14 cellular contexts compared by ENCODE assay signal in the genomic region with DNA sequence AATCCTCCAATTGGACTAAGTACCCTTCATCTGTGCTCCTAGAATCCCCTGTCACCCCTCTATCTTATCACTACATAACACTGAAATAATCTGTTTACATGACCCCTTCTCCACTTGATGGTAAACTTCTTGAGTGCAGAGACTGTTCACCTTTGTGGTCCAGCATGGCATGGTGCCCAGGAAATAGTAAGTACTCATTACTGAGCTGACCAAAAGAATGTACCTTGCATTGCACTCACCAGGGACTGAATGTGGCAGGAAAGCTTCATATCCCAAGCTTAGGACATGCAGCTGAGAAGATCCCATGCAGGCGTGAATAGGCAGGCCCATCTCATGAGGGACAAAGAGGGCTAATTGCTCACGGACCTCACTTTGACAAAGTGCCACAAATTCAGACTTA. TPM values are rescaled to one million over a fixed set of nuclear protein-coding genes. Genes with fewer than 3 reads are reported as not detected.
DNase-seq lines count a peak whose midpoint lies in the region; ATAC-seq and TF ChIP-seq lines count a peak whose summit lies in the region.
"Had no signal": no experiment of that assay in that cellular context is flagged by ENCODE, and none has a peak within 500 bp of the region (broad histone marks: within the 10 kb centered on the region; RNA-seq: fewer than 3 reads in every experiment).

No MANE protein-coding gene starts in this region.

- TF ChIP-seq CTCF in Panc1 (IDR thresholded peaks at IDR 0.05) (no peak), fibroblast of lung (conservative IDR thresholded peaks at IDR 0.05 in 1 of 2, IDR thresholded peaks at IDR 0.05 in 1 of 2; ENCODE audit: low read depth in 1 of 2, low read length in 2 of 2) (no peak), upper lobe of left lung (IDR thresholded peaks at IDR 0.05) (no peak), glutamatergic neuron (IDR thresholded peaks at IDR 0.05; ENCODE audit: partially characterized antibody, unreplicated experiment) (no peak)

- H3K27me3 Mint-ChIP-seq in activated CD8-positive, alpha-beta T cell treated with anti-CD3 and anti-CD28 coated beads, Interleukin-2, amount 10 ng/mL, durations not matched to agents 7 days and 5 days (ENCODE audit: low read depth): no peaks in the 10 kb centered on the region
- no peaks in the 10 kb centered on the region for H3K27me3 Mint-ChIP-seq in glutamatergic neuron (ENCODE audit: unreplicated experiment)

- no TSS peak for BruUV-seq in Panc1 (replicated peaks; lab: Mats Ljungman, UMichigan)

- CTCF ChIA-PET in Panc1 (lab: Charles Lee): interaction anchor here (0.6 to 0.7 kb wide), 2 partner anchors 8 to 829 kb away, joined by 3 to 4 read pairs; no protein-coding TSS in a partner anchor
- CTCF ChIA-PET in activated CD8-positive, alpha-beta T cell treated with anti-CD3 and anti-CD28 coated beads, Interleukin-2, amount 10 ng/mL, durations not matched to agents 7 days and 5 days (lab: Charles Lee): no interaction called here

- DNase-seq in DMS153 (lab: John Stamatoyannopoulos, UW) (peak; percentile 12), DMS153 treated with DMSO at 0.1 percent for 48 hours (lab: John Stamatoyannopoulos, UW; ENCODE audit: unreplicated experiment) (no peak), Panc1 (ENCODE audit: low read depth, low spot score) (peak; percentile 54), fibroblast of lung (ENCODE audit: low read depth in 2 of 2) (peak; percentile 37 to 97), upper lobe of left lung (peak in 1 of 2 donors; percentile 64), glutamatergic neuron (no peak), left cardiac atrium (no peak)
- no peak for DNase-seq in activated CD8-positive, alpha-beta T cell treated with anti-CD3 and anti-CD28 coated beads, Interleukin-2, amount 10 ng/mL, durations not matched to agents 7 days and 5 days
- DNase-seq: activated naive CD4-positive, alpha-beta T cell treated with anti-CD3 and anti-CD28 coated beads, Interleukin-2, amount 50 U/mL, for 16 hours; DND-41 had no signal

- H3K9me3 Mint-ChIP-seq in activated CD8-positive, alpha-beta T cell treated with anti-CD3 and anti-CD28 coated beads, Interleukin-2, amount 10 ng/mL, durations not matched to agents 7 days and 5 days (ENCODE audit: insufficient read depth): no peaks in the 10 kb centered on the region
- H3K9me3 Mint-ChIP-seq in glutamatergic neuron (ENCODE audit: unreplicated experiment): no peaks in the 10 kb centered on the region

- intact Hi-C loops in Panc1 (cut with micrococcal nuclease; ENCODE audit: unreplicated experiment): loop anchor here (2.0 kb wide), 1 partner anchor 53 kb away; a partner anchor contains a TSS
- intact Hi-C loops in left cardiac atrium (cut with DNase I): no loop called here

- H3K27me3 ChIP-seq in Panc1 (ENCODE audit: control insufficient read depth, insufficient read depth, low read length) (no peaks in the 10 kb centered on the region), fibroblast of lung (ENCODE audit: control insufficient read depth, insufficient read depth, low read length) (no peaks in the 10 kb centered on the region), upper lobe of left lung (no peaks in the 10 kb centered on the region)

- no peak overlapping the region for H3K9ac ChIP-seq in fibroblast of lung (ENCODE audit: insufficient read depth, low read length)

- no peaks in the 10 kb centered on the region for H3K36me3 ChIP-seq in Panc1 (ENCODE audit: control insufficient read depth, insufficient read depth, low read length)
- H3K36me3 ChIP-seq in fibroblast of lung (ENCODE audit: control insufficient read depth, insufficient read depth, low read length): no peaks in the 10 kb centered on the region
- no peaks in the 10 kb centered on the region for H3K36me3 ChIP-seq in upper lobe of left lung

- peak overlapping the region; percentile 98 for H3K27ac ChIP-seq in Panc1 (ENCODE audit: low read length)
- no peak overlapping the region for H3K27ac ChIP-seq in fibroblast of lung (ENCODE audit: insufficient read depth, low read length)
- no peak overlapping the region for H3K27ac ChIP-seq in upper lobe of left lung
- H3K27ac ChIP-seq: 22Rv1, SK-N-MC, skin epidermis had no signal

- H3K4me1 Mint-ChIP-seq in activated CD8-positive, alpha-beta T cell treated with anti-CD3 and anti-CD28 coated beads, Interleukin-2, amount 10 ng/mL, durations not matched to agents 7 days and 5 days (ENCODE audit: low read depth): peaks cover 6% of the 10 kb centered on the region
- H3K4me1 Mint-ChIP-seq in glutamatergic neuron (ENCODE audit: low read depth, unreplicated experiment): no peaks in the 10 kb centered on the region

- H3K9me3 ChIP-seq in Panc1 (ENCODE audit: control insufficient read depth, insufficient read depth, low read depth, low read length) (no peaks in the 10 kb centered on the region), fibroblast of lung (ENCODE audit: control insufficient read depth, insufficient read depth, low read depth, low read length) (no peaks in the 10 kb centered on the region), upper lobe of left lung (no peaks in the 10 kb centered on the region)

- TF ChIP-seq POLR2A in upper lobe of left lung (IDR thresholded peaks at IDR 0.05): no peak

- H3K4me2 ChIP-seq in fibroblast of lung (ENCODE audit: extremely low read depth, insufficient read depth, low read length): no peak overlapping the region

- no peak for TF ChIP-seq EP300 in upper lobe of left lung (IDR thresholded peaks at IDR 0.05)

- H3K79me2 ChIP-seq in fibroblast of lung (ENCODE audit: control insufficient read depth, insufficient read depth, low read length): no peaks in the 10 kb centered on the region

- WGBS in upper lobe of left lung, 2 donors: 58 to 72% methylated on average over 2 of the region's 2 CpGs

- ATAC-seq in Panc1: peak; percentile 81
- ATAC-seq in upper lobe of left lung (ENCODE audit: low FRiP score in 2 of 2): peak; percentile 35 to 69
- no peak for ATAC-seq in activated CD8-positive, alpha-beta T cell treated with anti-CD3 and anti-CD28 coated beads, Interleukin-2, amount 10 ng/mL, durations not matched to agents 7 days and 5 days
- ATAC-seq in left cardiac atrium: no peak

- no peaks in the 10 kb centered on the region for H4K20me1 ChIP-seq in fibroblast of lung (ENCODE audit: control insufficient read depth, extremely low read depth, insufficient read depth, low read length)

- no peak overlapping the region for H3K4me3 Mint-ChIP-seq in activated CD8-positive, alpha-beta T cell treated with anti-CD3 and anti-CD28 coated beads, Interleukin-2, amount 10 ng/mL, durations not matched to agents 7 days and 5 days
- no peak overlapping the region for H3K4me3 Mint-ChIP-seq in glutamatergic neuron (ENCODE audit: unreplicated experiment)
- H3K4me3 Mint-ChIP-seq: IgD-negative memory B cell had no signal

- no peaks in the 10 kb centered on the region for H3K36me3 Mint-ChIP-seq in activated CD8-positive, alpha-beta T cell treated with anti-CD3 and anti-CD28 coated beads, Interleukin-2, amount 10 ng/mL, durations not matched to agents 7 days and 5 days (ENCODE audit: low read depth)
- H3K36me3 Mint-ChIP-seq in glutamatergic neuron (ENCODE audit: unreplicated experiment): no peaks in the 10 kb centered on the region

- POLR2A ChIA-PET in Panc1 (lab: Charles Lee): interaction anchor here (0.7 kb wide), 1 partner anchor 35 kb away, joined by 8 read pairs; no protein-coding TSS in a partner anchor
- POLR2A ChIA-PET in activated CD8-positive, alpha-beta T cell treated with anti-CD3 and anti-CD28 coated beads, Interleukin-2, amount 10 ng/mL, durations not matched to agents 7 days and 5 days (lab: Charles Lee): no interaction called here

- in situ Hi-C loops in Panc1 (cut with HindIII; ENCODE audit: low pct_unique_long_range_greater_than_20kb, low sequenced_read_pairs): no loop called here

- H3K4me1 ChIP-seq in Panc1 (ENCODE audit: control insufficient read depth, insufficient read depth, low read length) (peaks cover 44% of the 10 kb centered on the region), fibroblast of lung (ENCODE audit: control insufficient read depth, extremely low read depth, insufficient read depth, low read length) (peaks cover 11% of the 10 kb centered on the region), upper lobe of left lung (no peaks in the 10 kb centered on the region)

- no peak overlapping the region for H3K27ac Mint-ChIP-seq in activated CD8-positive, alpha-beta T cell treated with anti-CD3 and anti-CD28 coated beads, Interleukin-2, amount 10 ng/mL, durations not matched to agents 7 days and 5 days
- H3K27ac Mint-ChIP-seq in glutamatergic neuron (ENCODE audit: unreplicated experiment): no peak overlapping the region
- H3K27ac Mint-ChIP-seq: IgD-negative memory B cell had no signal

- H3K4me3 ChIP-seq in Panc1 (ENCODE audit: low read depth in 2 of 2, low read length in 2 of 2) (peak overlapping the region in 1 of 2 experiments; percentile 29; a peak in 1 of 4 replicates), fibroblast of lung (replicated peaks in 1 of 4; ENCODE audit: control extremely low read depth in 1 of 4, insufficient read depth in 1 of 4, low read depth in 3 of 4, low read length in 4 of 4) (no peak overlapping the region), upper lobe of left lung (no peak overlapping the region)
- H3K4me3 ChIP-seq: SK-N-MC, skin epidermis had no signal

- H2AFZ ChIP-seq in fibroblast of lung (ENCODE audit: low read length): no peak overlapping the region

RNA-seq across cellular contexts. Expression of a gene that starts 1.4 kb away (rescaled TPM):
- total RNA-seq in Panc1 (2021; ENCODE audit: unreplicated experiment) (8.9 TPM), fibroblast of lung (under 0.01 TPM in 1 of 2 replicates, not detected in the other), upper lobe of left lung (under 1 TPM in 2 of 6 donors, not detected in 4; 0.34 to 0.49 TPM), glutamatergic neuron (ENCODE audit: unreplicated experiment) (not detected), left cardiac atrium (not detected)
- polyA plus RNA-seq in Panc1 (2012; ENCODE audit: insufficient read length): 6.9 TPM
- polyA plus RNA-seq in fibroblast of lung: not detected in 2 replicates
- not detected in 2 replicates for polyA plus RNA-seq in fibroblast of lung (2012)
- not detected in 2 replicates for polyA minus RNA-seq in fibroblast of lung (ENCODE audit: low replicate concordance)
- total RNA-seq in activated CD8-positive, alpha-beta T cell treated with anti-CD3 and anti-CD28 coated beads, Interleukin-2, amount 10 ng/mL, durations not matched to agents 7 days and 5 days: not detected
- polyA plus RNA-seq: IgD-negative memory B cell had no signal

RNA-seq across cellular contexts. Expression of a gene that starts 53.4 kb away (rescaled TPM):
- total RNA-seq in Panc1 (2021; ENCODE audit: unreplicated experiment) (52.6 TPM), fibroblast of lung (17.7 and 32.0 TPM in 2 replicates), upper lobe of left lung (10 to 100 TPM; 12.3 to 66.3 (median 35.1) TPM), glutamatergic neuron (ENCODE audit: unreplicated experiment) (4.5 TPM), left cardiac atrium (10 to 100 TPM; 13.7 to 15.9 TPM)
- 23.0 TPM for polyA plus RNA-seq in Panc1 (2012; ENCODE audit: insufficient read length)
- polyA plus RNA-seq in fibroblast of lung: 24.9 and 25.6 TPM in 2 replicates
- polyA plus RNA-seq in fibroblast of lung (2012): 18.1 and 18.2 TPM in 2 replicates
- polyA minus RNA-seq in fibroblast of lung (ENCODE audit: low replicate concordance): 3.9 and 14.4 TPM in 2 replicates
- total RNA-seq in activated CD8-positive, alpha-beta T cell treated with anti-CD3 and anti-CD28 coated beads, Interleukin-2, amount 10 ng/mL, durations not matched to agents 7 days and 5 days: 1 to 10 TPM; 5.1 to 5.5 TPM

Comparison
In these comparisons a context has a peak if more than half of its experiments do, and no peak if none do; other contexts are left out.
1. DNase-seq: peak in DMS153 (single experiment), Panc1 (single experiment) and fibroblast of lung (2 of 2); none in DMS153 treated with DMSO at 0.1 percent for 48 hours (single experiment), activated CD8-positive, alpha-beta T cell treated with anti-CD3 and anti-CD28 coated beads, Interleukin-2, amount 10 ng/mL, durations not matched to agents 7 days and 5 days (single experiment), glutamatergic neuron (single experiment) and left cardiac atrium (single experiment).
2. ATAC-seq: peak in Panc1 (single experiment) and upper lobe of left lung (2 of 2); none in activated CD8-positive, alpha-beta T cell treated with anti-CD3 and anti-CD28 coated beads, Interleukin-2, amount 10 ng/mL, durations not matched to agents 7 days and 5 days (single experiment) and left cardiac atrium (0 of 2).